Comparison of ENCODE assay signal across 8 cellular contexts in the genomic region with DNA sequence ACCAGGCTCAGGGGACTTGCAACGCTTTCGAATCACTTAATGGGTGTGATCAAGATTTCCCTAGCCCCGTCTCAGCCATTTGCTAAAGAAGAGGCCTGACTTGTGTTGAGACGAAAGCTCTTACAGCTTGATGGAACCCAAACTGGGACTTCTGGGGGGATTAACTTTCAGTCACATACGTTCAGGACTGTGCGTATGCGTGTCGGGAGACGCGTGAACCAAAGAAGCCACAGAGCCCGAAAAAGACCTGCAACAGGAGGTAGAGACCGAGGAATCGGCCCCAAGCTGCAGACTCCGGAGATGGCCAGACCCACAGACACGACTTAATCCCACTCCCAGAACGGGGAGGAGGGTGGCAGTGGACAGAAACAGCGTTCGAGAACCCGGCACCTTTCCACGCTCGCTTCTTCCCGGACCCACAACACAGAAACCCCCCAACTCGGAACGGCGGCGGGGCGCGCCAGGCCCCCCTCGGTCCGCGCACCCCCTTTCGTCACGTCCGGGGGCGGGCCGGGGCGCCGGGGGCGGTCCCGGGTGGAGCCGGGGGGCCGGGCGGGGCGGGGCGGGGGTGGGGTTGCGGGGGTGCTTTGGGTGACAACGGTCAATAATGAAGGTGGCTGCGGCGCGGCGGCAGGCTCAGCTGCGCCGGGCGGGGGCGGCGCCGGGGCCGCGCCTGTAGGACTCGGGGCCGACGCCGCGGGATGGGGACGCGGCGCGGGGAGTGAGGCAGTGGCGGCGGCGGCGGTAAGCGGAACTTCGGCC. TPM values are rescaled to one million over a fixed set of nuclear protein-coding genes. Genes with fewer than 3 reads are reported as not detected.
DNase-seq lines count a peak whose midpoint lies in the region; ATAC-seq, FAIRE-seq and TF ChIP-seq lines count a peak whose summit lies in the region.

A gene (plus strand): TSS at position 604 of the 762 bp plus-strand sequence. CDS start 256 bp downstream, outside the sequence.

- no peak for FAIRE-seq in A549 (lab: Jason Lieb, UNC)
- no peak for FAIRE-seq in small intestine (lab: Jason Lieb, UNC)

- H3K36me3 ChIP-seq in WERI-Rb-1, result no peaks in the 10 kb centered on the region
- no peaks in the 10 kb centered on the region for H3K36me3 ChIP-seq in mammary epithelial cell (ENCODE audit: insufficient read depth, low read length)
- H3K36me3 ChIP-seq in small intestine (ENCODE audit: control insufficient read depth in 2 of 2, insufficient read depth in 2 of 2, low read length in 2 of 2), result no peaks in the 10 kb centered on the region

- dilution Hi-C loops in mammary epithelial cell (cut with HindIII; ENCODE audit: low sequenced_read_pairs), result no loop called here

- TF ChIP-seq CTCF in A549 (IDR thresholded peaks at IDR 0.05), result no peak
- no peak for TF ChIP-seq CTCF in WERI-Rb-1 (IDR thresholded peaks at IDR 0.05; ENCODE audit: low read depth, low read length)
- no peak for TF ChIP-seq CTCF in mammary epithelial cell (conservative IDR thresholded peaks at IDR 0.05 in 1 of 2, IDR thresholded peaks at IDR 0.05 in 1 of 2; ENCODE audit: extremely low read depth in 1 of 2, insufficient read depth in 1 of 2, low read depth in 1 of 2, low read length in 2 of 2)

- ATAC-seq in A549 (peak; percentile 76 to 83), GM18519 (IDR thresholded peaks at IDR 0.05; ENCODE audit: low FRiP score, unreplicated experiment) (peak; percentile 45), HG03025 (IDR thresholded peaks at IDR 0.05; ENCODE audit: low FRiP score, unreplicated experiment) (peak; percentile 74)

- H3K4me1 ChIP-seq in A549 (peaks cover 10% of the 10 kb centered on the region), mammary epithelial cell (ENCODE audit: insufficient read depth, low read length) (peaks cover 13% of the 10 kb centered on the region), small intestine (ENCODE audit: control insufficient read depth in 2 of 2, insufficient read depth in 1 of 2, low read depth in 1 of 2, low read length in 1 of 2) (no peaks in the 10 kb centered on the region)

- peak within 1 kb of the TSS; percentile 89 for H3K9ac ChIP-seq in mammary epithelial cell (ENCODE audit: insufficient read depth, low read length)

- H3K9me3 ChIP-seq in A549, result no peaks in the 10 kb centered on the region
- no peaks in the 10 kb centered on the region for H3K9me3 ChIP-seq in WERI-Rb-1 (ENCODE audit: severe bottlenecking)
- no peaks in the 10 kb centered on the region for H3K9me3 ChIP-seq in mammary epithelial cell (replicated peaks; ENCODE audit: insufficient read depth, low read length)
- no peaks in the 10 kb centered on the region for H3K9me3 ChIP-seq in small intestine (ENCODE audit: control insufficient read depth, low read depth)

- peak within 1 kb of the TSS; percentile 99 for H2AFZ ChIP-seq in mammary epithelial cell (ENCODE audit: low read depth, low read length)

- no peak for TF ChIP-seq EP300 in A549 (IDR thresholded peaks at IDR 0.05)

- POLR2A ChIA-PET in A549 (lab: Yijun Ruan, JAX), result interaction anchor here (0.6 to 1.3 kb wide), 2 partner anchors 79 to 179 kb away, joined by 3 to 5 read pairs; no protein-coding TSS in a partner anchor

- peak; percentile 64 for TF ChIP-seq POLR2A in A549 (IDR thresholded peaks at IDR 0.05; ENCODE audit: low read length)

- peak; percentile 45 to 48 for DNase-seq in A549 (ENCODE audit: low read depth in 1 of 2, low spot score in 1 of 2)
- peak; percentile 71 for DNase-seq in NCI-H2171 (lab: John Stamatoyannopoulos, UW)
- DNase-seq in WERI-Rb-1, result peak; percentile 76
- peak; percentile 66 for DNase-seq in mammary epithelial cell
- peak; percentile 81 for DNase-seq in iPS-NIHi7 (ENCODE audit: extremely low spot score)
- DNase-seq in small intestine, result peak; percentile 79

- TF ChIP-seq RAD21 in A549 (conservative IDR thresholded peaks at IDR 0.05 in 1 of 2, IDR thresholded peaks at IDR 0.05 in 1 of 2), result no peak

- in situ Hi-C loops in mammary epithelial cell (cut with MboI; ENCODE audit: low sequenced_read_pairs in 2 of 2), result no loop called here

- peaks cover 46% of the 10 kb centered on the region for H3K79me2 ChIP-seq in mammary epithelial cell (ENCODE audit: insufficient read depth, low read length)

- TSS peak; percentile 36 for BruUV-seq in mammary epithelial cell (replicated peaks; lab: Mats Ljungman, UMichigan)

- H3K27me3 ChIP-seq in WERI-Rb-1 (ENCODE audit: insufficient read depth, low read depth, severe bottlenecking), result no peaks in the 10 kb centered on the region
- H3K27me3 ChIP-seq in mammary epithelial cell (ENCODE audit: insufficient read depth, low read length), result no peaks in the 10 kb centered on the region
- H3K27me3 ChIP-seq in small intestine (ENCODE audit: control insufficient read depth in 2 of 2, insufficient read depth in 2 of 2, low read length in 2 of 2), result no peaks in the 10 kb centered on the region

- H3K27ac ChIP-seq in A549, result peak within 1 kb of the TSS; percentile 87 to 93
- H3K27ac ChIP-seq in WERI-Rb-1, result peak within 1 kb of the TSS; percentile 91
- peak within 1 kb of the TSS; percentile 81 for H3K27ac ChIP-seq in mammary epithelial cell (ENCODE audit: insufficient read depth, low read depth, low read length)
- peak within 1 kb of the TSS; percentile 99 to 100 for H3K27ac ChIP-seq in small intestine (ENCODE audit: low read depth in 1 of 2, low read length in 1 of 2)

- CTCF ChIA-PET in A549 (lab: Yijun Ruan, JAX), result no interaction called here
- CTCF ChIA-PET in mammary epithelial cell (lab: Charles Lee; ENCODE audit: low non-redundant PET), result interaction anchor here (0.5 kb wide), 1 partner anchor 212 kb away, joined by 7 read pairs; no protein-coding TSS in a partner anchor

- H3K4me3 ChIP-seq in A549, result peak within 1 kb of the TSS; percentile 98
- peak within 1 kb of the TSS; percentile 72 for H3K4me3 ChIP-seq in WERI-Rb-1 (ENCODE audit: low read depth, low read length)
- peak within 1 kb of the TSS; percentile 61 to 76 (median 67) for H3K4me3 ChIP-seq in mammary epithelial cell (replicated peaks in 1 of 3; ENCODE audit: insufficient read depth in 1 of 3, low read depth in 2 of 3, low read length in 3 of 3)
- peak within 1 kb of the TSS; percentile 95 to 99 for H3K4me3 ChIP-seq in small intestine (ENCODE audit: low read depth in 1 of 2, low read length in 2 of 2)

- WGBS in A549 (ENCODE audit: missing lambda C conversion rate), result 0% methylated on average over 11 of the region's 74 CpGs
- WGBS in mammary epithelial cell (ENCODE audit: low coverage, missing lambda C conversion rate), result 3% methylated on average over 25 of the region's 74 CpGs
- 0 to 1% (median 1%) methylated on average over 31 to 74 of the region's 74 CpGs for WGBS in small intestine, 3 donors

- H4K20me1 ChIP-seq in mammary epithelial cell (ENCODE audit: insufficient read depth, low read length), result no peaks in the 10 kb centered on the region

- H3K4me2 ChIP-seq in A549 (peak within 1 kb of the TSS; percentile 80), mammary epithelial cell (ENCODE audit: insufficient read depth, low read depth, low read length) (peak within 1 kb of the TSS; percentile 93)

- intact Hi-C loops in mammary epithelial cell (cut with micrococcal nuclease), result loop anchor here (2.0 to 5.0 kb wide), 2 partner anchors 39 to 54 kb away; no protein-coding TSS in a partner anchor

TF ChIP-seq in A549, 52 proteins besides CTCF, POLR2A, EP300 and RAD21 (continues in another document):
- TF ChIP-seq ZC3H11A (IDR thresholded peaks at IDR 0.05) (no peak), MAFK (IDR thresholded peaks at IDR 0.05; ENCODE audit: partially characterized antibody) (no peak), PHF8 (IDR thresholded peaks at IDR 0.05; ENCODE audit: borderline replicate concordance, low read depth) (peak; percentile 32; the same call in 1 of the 2 replicates), HOXB13 (CRISPR knock-in tag; IDR thresholded peaks at IDR 0.05; ENCODE audit: low read depth) (no peak), EHF (CRISPR knock-in tag; IDR thresholded peaks at IDR 0.05) (no peak), HDAC2 (IDR thresholded peaks at IDR 0.05) (no peak), JUNB (IDR thresholded peaks at IDR 0.05) (no peak), ZSCAN20 (CRISPR knock-in tag; IDR thresholded peaks at IDR 0.05) (no peak), ESRRA (IDR thresholded peaks at IDR 0.05; ENCODE audit: borderline replicate concordance, low read length) (no peak), POLR2AphosphoS2 (conservative IDR thresholded peaks at IDR 0.05; ENCODE audit: low read length) (no peak), FOXS1 (CRISPR knock-in tag; IDR thresholded peaks at IDR 0.05) (no peak), CHD2 (IDR thresholded peaks at IDR 0.05; ENCODE audit: low read length, partially characterized antibody) (no peak), KDM1A (IDR thresholded peaks at IDR 0.05; ENCODE audit: low read depth) (no peak), NPAS2 (CRISPR knock-in tag; IDR thresholded peaks at IDR 0.05; ENCODE audit: borderline replicate concordance) (no peak), ZNF302 (CRISPR knock-in tag; IDR thresholded peaks at IDR 0.05) (no peak), RARB (CRISPR knock-in tag; IDR thresholded peaks at IDR 0.05) (no peak), JUN (IDR thresholded peaks at IDR 0.05) (peak in 1 of 2 experiments; percentile 66; a peak in 2 of 5 replicates)
- TF ChIP-seq, protein P1, sequence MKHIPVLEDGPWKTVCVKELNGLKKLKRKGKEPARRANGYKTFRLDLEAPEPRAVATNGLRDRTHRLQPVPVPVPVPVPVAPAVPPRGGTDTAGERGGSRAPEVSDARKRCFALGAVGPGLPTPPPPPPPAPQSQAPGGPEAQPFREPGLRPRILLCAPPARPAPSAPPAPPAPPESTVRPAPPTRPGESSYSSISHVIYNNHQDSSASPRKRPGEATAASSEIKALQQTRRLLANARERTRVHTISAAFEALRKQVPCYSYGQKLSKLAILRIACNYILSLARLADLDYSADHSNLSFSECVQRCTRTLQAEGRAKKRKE (CRISPR knock-in tag; IDR thresholded peaks at IDR 0.05; ENCODE audit: low read depth), result no peak

RNA-seq across cellular contexts. Expression of the gene that starts here (rescaled TPM):
- polyA plus RNA-seq in A549 (2011; rRNA removed) (16.5 and 17.2 TPM in 2 replicates), A549 (2017; fragmentation: RNase III; extraction: RNeasy Plus Mini Kit Qiagen cat#74134 plus additional on column Dnase treatment) (9.1 to 10.1 TPM (median 10.0 TPM) in 3 replicates), mammary epithelial cell (18.3 TPM), small intestine (10 to 100 TPM in 1 of 3 donors, 1 to 10 TPM in 2; 7.0 to 17.1 (median 9.6) TPM)
- polyA plus RNA-seq in A549 (2012; cell fraction: cytosol; rRNA removed), result 2.3 and 2.6 TPM in 2 replicates
- 1.8 and 2.9 TPM in 2 replicates for polyA plus RNA-seq in A549 (2012; cell fraction: nucleus; rRNA removed)
- 11.2 and 13.3 TPM in 2 replicates for polyA minus RNA-seq in A549 (2011; rRNA and poly(A)+ RNA removed)
- total RNA-seq in mammary epithelial cell, result 10 to 100 TPM; 74.4 to 80.2 TPM
- 59.0 TPM for polyA minus RNA-seq in mammary epithelial cell

Comparison
In these comparisons a context has a peak if more than half of its experiments do, and no peak if none do; other contexts are left out.
1. Peak in every context shown above with its lines: DNase-seq, ATAC-seq, H3K4me3 ChIP-seq and H3K27ac ChIP-seq.